Comparison of ENCODE assay signal across 8 cellular contexts in the genomic region with DNA sequence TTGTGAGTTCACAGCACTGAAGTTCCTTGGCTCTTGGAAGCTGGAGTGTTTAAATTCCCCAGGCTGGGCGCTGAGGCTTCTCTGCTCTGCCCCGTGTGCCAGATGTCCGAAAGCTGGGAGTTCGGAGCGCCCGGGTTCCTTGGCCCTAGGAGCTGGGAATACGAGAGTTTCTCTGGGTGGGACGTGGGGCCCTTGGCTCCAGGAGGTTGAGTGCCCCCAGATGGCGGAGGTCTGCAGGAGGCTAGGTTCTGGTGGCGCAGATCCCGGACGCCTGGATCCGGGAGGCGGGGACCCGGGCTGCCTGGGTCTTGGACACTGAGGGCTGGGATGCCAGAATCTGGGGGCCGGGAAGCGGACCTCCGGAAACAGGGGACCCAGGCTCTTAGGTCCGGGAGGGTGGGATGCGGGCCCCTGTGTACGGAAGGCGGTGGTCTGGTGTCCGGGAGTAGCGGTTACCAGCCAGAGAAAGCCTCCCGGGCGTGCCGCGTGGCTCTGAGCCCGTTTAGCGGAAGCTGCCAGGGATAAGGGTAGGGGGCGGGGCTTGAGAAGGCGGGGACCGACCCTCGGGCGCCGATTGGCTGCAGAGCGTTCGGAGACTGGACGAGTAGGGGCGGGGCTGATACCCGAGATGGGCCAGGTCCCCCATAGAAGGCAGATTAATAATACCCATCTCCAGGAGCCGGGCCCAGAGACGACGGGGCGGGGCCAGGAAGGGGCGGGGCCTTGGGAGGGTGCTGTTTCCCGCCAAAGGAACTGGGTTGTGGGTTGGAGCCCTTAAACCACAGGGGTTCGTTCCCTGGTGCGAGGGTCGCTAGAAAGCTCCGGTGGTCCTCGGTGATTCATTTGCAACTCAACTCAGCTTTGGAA. TPM values are rescaled to one million over a fixed set of nuclear protein-coding genes. Genes with fewer than 3 reads are reported as not detected.
A peak's percentile ranks its signal among the peaks of the same experiment; 100 is the strongest.
DNase-seq lines count a peak whose midpoint lies in the region; ATAC-seq and TF ChIP-seq lines count a peak whose summit lies in the region.

A gene (minus strand): TSS at position 494 of the 867 bp plus-strand sequence. CDS start 629 bp downstream, outside the sequence.

- H3K4me3 ChIP-seq in DND-41 (ENCODE audit: low read depth in 1 of 2, low read length in 2 of 2): peak within 1 kb of the TSS; percentile 86 to 88
- peak within 1 kb of the TSS; percentile 98 for H3K4me3 ChIP-seq in GM23338
- peak within 1 kb of the TSS; percentile 79 for H3K4me3 ChIP-seq in Loucy (ENCODE audit: low read length, poor library complexity, severe bottlenecking)

- peaks cover 32% of the 10 kb centered on the region for H3K27me3 Mint-ChIP-seq in GM23338 (ENCODE audit: insufficient read depth, low read depth, poor library complexity)
- H3K27me3 Mint-ChIP-seq in activated T-helper 1 cell treated with anti-CD3 and anti-CD28 coated beads, Interleukin-12 subunit alpha, Interleukin-12 subunit beta, Interleukin-2, Interleukin-4 antibody, amounts not matched to agents 30 ng/mL and 10 ng/mL and 1 ng/mL, durations not matched to agents 14 hours and 24 hours and 36 hours (ENCODE audit: insufficient read depth): peaks cover under 1% of the 10 kb centered on the region
- no peaks in the 10 kb centered on the region for H3K27me3 Mint-ChIP-seq in natural killer cell treated with Interleukin-12 subunit alpha and Interleukin-12 subunit beta and Interleukin-15 and Interleukin-18, amount 100 ng/mL, for 72 hours

- H3K27ac ChIP-seq in DND-41 (ENCODE audit: low read length): peak within 1 kb of the TSS; percentile 94
- H3K27ac ChIP-seq in GM23338 (ENCODE audit: low read depth): no peak within 1 kb of the TSS; the same call in 1 of the 2 replicates
- peak within 1 kb of the TSS; percentile 99 for H3K27ac ChIP-seq in RWPE1

- H4K20me1 ChIP-seq in DND-41 (ENCODE audit: insufficient read depth, low read length): peaks cover 36% of the 10 kb centered on the region
- H4K20me1 ChIP-seq in GM23338 (replicated peaks; ENCODE audit: insufficient read depth): peaks cover 23% of the 10 kb centered on the region
- peaks cover 45% of the 10 kb centered on the region for H4K20me1 ChIP-seq in Loucy (ENCODE audit: insufficient read depth, low read length, poor library complexity, severe bottlenecking)

- peak within 1 kb of the TSS; percentile 94 for H3K4me2 ChIP-seq in DND-41 (ENCODE audit: insufficient read depth, low read length)
- H3K4me2 ChIP-seq in GM23338: peak within 1 kb of the TSS; percentile 99
- H3K4me2 ChIP-seq in Loucy (ENCODE audit: low read depth, low read length, poor library complexity, severe bottlenecking): peak within 1 kb of the TSS; percentile 99

- H3K79me2 ChIP-seq in DND-41 (ENCODE audit: insufficient read depth, low read length) (peaks cover 50% of the 10 kb centered on the region), GM23338 (replicated peaks; ENCODE audit: insufficient read depth) (peaks cover 50% of the 10 kb centered on the region), Loucy (ENCODE audit: insufficient read depth, low read length) (peaks cover 51% of the 10 kb centered on the region)

- no peaks in the 10 kb centered on the region for H3K27me3 ChIP-seq in DND-41 (ENCODE audit: insufficient read depth, low read length, poor library complexity)
- peaks cover 6% of the 10 kb centered on the region for H3K27me3 ChIP-seq in GM23338 (ENCODE audit: insufficient read depth)
- H3K27me3 ChIP-seq in Loucy (ENCODE audit: insufficient read depth, low read length, poor library complexity, severe bottlenecking): peaks cover 5% of the 10 kb centered on the region

- peaks cover 61% of the 10 kb centered on the region for H3K4me1 ChIP-seq in DND-41 (ENCODE audit: insufficient read depth, low read length)
- peaks cover 27% of the 10 kb centered on the region for H3K4me1 ChIP-seq in GM23338 (ENCODE audit: insufficient read depth)
- peaks cover 41% of the 10 kb centered on the region for H3K4me1 ChIP-seq in Loucy (ENCODE audit: insufficient read depth, low read length, poor library complexity, severe bottlenecking)

- H2AFZ ChIP-seq in DND-41 (ENCODE audit: low read depth, low read length) (peak within 1 kb of the TSS; percentile 66), GM23338 (no peak within 1 kb of the TSS), Loucy (ENCODE audit: low read length) (no peak within 1 kb of the TSS)

- intact Hi-C loops in activated T-helper 1 cell treated with anti-CD3 and anti-CD28 coated beads, Interleukin-12 subunit alpha, Interleukin-12 subunit beta, Interleukin-2, Interleukin-4 antibody, amounts not matched to agents 30 ng/mL and 10 ng/mL and 1 ng/mL, durations not matched to agents 14 hours and 24 hours and 36 hours (cut with micrococcal nuclease): loop anchor here (1.0 to 10.0 kb wide), 10 partner anchors 62 to 486 kb away; a partner anchor contains a TSS

- H3F3A ChIP-seq in GM23338 (replicated peaks; ENCODE audit: low read depth): peaks cover 22% of the 10 kb centered on the region
- no peaks in the 10 kb centered on the region for H3F3A ChIP-seq in Loucy (ENCODE audit: low read depth)

- H3K9me3 ChIP-seq in DND-41 (ENCODE audit: insufficient read depth, low read length, severe bottlenecking): no peaks in the 10 kb centered on the region
- no peaks in the 10 kb centered on the region for H3K9me3 ChIP-seq in Loucy (ENCODE audit: insufficient read depth, low read depth, low read length)

- H3K4me3 Mint-ChIP-seq in GM23338: peak within 1 kb of the TSS; percentile 97
- peak within 1 kb of the TSS; percentile 95 for H3K4me3 Mint-ChIP-seq in activated T-helper 1 cell treated with anti-CD3 and anti-CD28 coated beads, Interleukin-12 subunit alpha, Interleukin-12 subunit beta, Interleukin-2, Interleukin-4 antibody, amounts not matched to agents 30 ng/mL and 10 ng/mL and 1 ng/mL, durations not matched to agents 14 hours and 24 hours and 36 hours
- H3K4me3 Mint-ChIP-seq in natural killer cell treated with Interleukin-12 subunit alpha and Interleukin-12 subunit beta and Interleukin-15 and Interleukin-18, amount 100 ng/mL, for 72 hours: peak within 1 kb of the TSS; percentile 98

- CTCF ChIA-PET in RWPE1 (lab: Yijun Ruan, JAX): interaction anchor here (0.8 to 2.1 kb wide), 3 partner anchors 30 to 203 kb away, joined by 5 to 18 read pairs (median 5); no protein-coding TSS in a partner anchor

- POLR2A ChIA-PET in RWPE1 (lab: Yijun Ruan, JAX; ENCODE audit: low non-redundant PET): interaction anchor here (0.5 to 1.5 kb wide), 8 partner anchors 9 to 1339 kb away, joined by 3 to 7 read pairs (median 4); no protein-coding TSS in a partner anchor

- H3K36me3 Mint-ChIP-seq in GM23338 (ENCODE audit: low read depth): peaks cover 43% of the 10 kb centered on the region
- peaks cover 39% of the 10 kb centered on the region for H3K36me3 Mint-ChIP-seq in activated T-helper 1 cell treated with anti-CD3 and anti-CD28 coated beads, Interleukin-12 subunit alpha, Interleukin-12 subunit beta, Interleukin-2, Interleukin-4 antibody, amounts not matched to agents 30 ng/mL and 10 ng/mL and 1 ng/mL, durations not matched to agents 14 hours and 24 hours and 36 hours (ENCODE audit: low read depth)
- peaks cover 18% of the 10 kb centered on the region for H3K36me3 Mint-ChIP-seq in natural killer cell treated with Interleukin-12 subunit alpha and Interleukin-12 subunit beta and Interleukin-15 and Interleukin-18, amount 100 ng/mL, for 72 hours

- H3K36me3 ChIP-seq in DND-41 (ENCODE audit: insufficient read depth, low read length) (peaks cover 28% of the 10 kb centered on the region), GM23338 (ENCODE audit: insufficient read depth) (peaks cover 18% of the 10 kb centered on the region), Loucy (ENCODE audit: insufficient read depth, low read length) (peaks cover 6% of the 10 kb centered on the region; the same call in 1 of the 2 replicates)

- TF ChIP-seq CTCF in DND-41 (IDR thresholded peaks at IDR 0.05; ENCODE audit: borderline replicate concordance, extremely low read depth, low read length, poor library complexity, severe bottlenecking): peak; percentile 15
- no peak for TF ChIP-seq CTCF in GM23338 (conservative IDR thresholded peaks at IDR 0.05; ENCODE audit: low read depth in 2 of 2)
- no peak; the same call in 1 of the 2 replicates for TF ChIP-seq CTCF in Loucy (conservative IDR thresholded peaks at IDR 0.05; ENCODE audit: low read length)
- no peak for TF ChIP-seq CTCF in RWPE1 (conservative IDR thresholded peaks at IDR 0.05; ENCODE audit: low read depth)

- H3K4me1 Mint-ChIP-seq in GM23338: peaks cover 32% of the 10 kb centered on the region
- H3K4me1 Mint-ChIP-seq in activated T-helper 1 cell treated with anti-CD3 and anti-CD28 coated beads, Interleukin-12 subunit alpha, Interleukin-12 subunit beta, Interleukin-2, Interleukin-4 antibody, amounts not matched to agents 30 ng/mL and 10 ng/mL and 1 ng/mL, durations not matched to agents 14 hours and 24 hours and 36 hours (ENCODE audit: low read depth): peaks cover 58% of the 10 kb centered on the region
- H3K4me1 Mint-ChIP-seq in natural killer cell treated with Interleukin-12 subunit alpha and Interleukin-12 subunit beta and Interleukin-15 and Interleukin-18, amount 100 ng/mL, for 72 hours (ENCODE audit: low read depth in 2 of 2): peaks cover 40 to 44% of the 10 kb centered on the region in 2 donors

- DNase-seq in DND-41 (peak; percentile 100), GM23338 (ENCODE audit: low spot score) (peak; percentile 99), RWPE1 (ENCODE audit: low spot score) (peak; percentile 98), fibroblast of peridontal ligament (ENCODE audit: extremely low read depth) (peak; percentile 94)
- peak; percentile 95 for DNase-seq in activated T-helper 1 cell treated with anti-CD3 and anti-CD28 coated beads, Interleukin-12 subunit alpha, Interleukin-12 subunit beta, Interleukin-2, Interleukin-4 antibody, amounts not matched to agents 30 ng/mL and 10 ng/mL and 1 ng/mL, durations not matched to agents 14 hours and 24 hours and 36 hours (ENCODE audit: low spot score)
- peak; percentile 99 for DNase-seq in natural killer cell treated with Interleukin-12 subunit alpha and Interleukin-12 subunit beta and Interleukin-15 and Interleukin-18, amount 100 ng/mL, for 72 hours (ENCODE audit: low spot score)
- DNase-seq in stimulated activated naive CD4-positive, alpha-beta T cell (lab: John Stamatoyannopoulos, UW): peak; percentile 74 to 94 (median 84)

- peak within 1 kb of the TSS; percentile 70 for H3K9ac ChIP-seq in DND-41 (ENCODE audit: low read depth, low read length)
- peak within 1 kb of the TSS; percentile 99 for H3K9ac ChIP-seq in Loucy (ENCODE audit: low read depth, low read length, poor library complexity, severe bottlenecking)

- H3K9me2 ChIP-seq in GM23338 (ENCODE audit: insufficient read depth) (no peaks in the 10 kb centered on the region), Loucy (replicated peaks; ENCODE audit: low read depth, low read length) (no peaks in the 10 kb centered on the region)

- ATAC-seq in DND-41 (ENCODE audit: insufficient read depth, low read depth) (peak; percentile 72), GM23338 (peak; percentile 74)
- peak; percentile 89 to 93 for ATAC-seq in natural killer cell treated with Interleukin-12 subunit alpha and Interleukin-12 subunit beta and Interleukin-15 and Interleukin-18, amount 100 ng/mL, for 72 hours

- peaks cover 5% of the 10 kb centered on the region; the same call in 1 of the 3 replicates for H3K9me3 Mint-ChIP-seq in GM23338
- H3K9me3 Mint-ChIP-seq in activated T-helper 1 cell treated with anti-CD3 and anti-CD28 coated beads, Interleukin-12 subunit alpha, Interleukin-12 subunit beta, Interleukin-2, Interleukin-4 antibody, amounts not matched to agents 30 ng/mL and 10 ng/mL and 1 ng/mL, durations not matched to agents 14 hours and 24 hours and 36 hours: no peaks in the 10 kb centered on the region
- H3K9me3 Mint-ChIP-seq in natural killer cell treated with Interleukin-12 subunit alpha and Interleukin-12 subunit beta and Interleukin-15 and Interleukin-18, amount 100 ng/mL, for 72 hours: no peaks in the 10 kb centered on the region

- peak within 1 kb of the TSS; percentile 100 for H3K27ac Mint-ChIP-seq in GM23338
- H3K27ac Mint-ChIP-seq in activated T-helper 1 cell treated with anti-CD3 and anti-CD28 coated beads, Interleukin-12 subunit alpha, Interleukin-12 subunit beta, Interleukin-2, Interleukin-4 antibody, amounts not matched to agents 30 ng/mL and 10 ng/mL and 1 ng/mL, durations not matched to agents 14 hours and 24 hours and 36 hours: peak within 1 kb of the TSS; percentile 92
- H3K27ac Mint-ChIP-seq in natural killer cell treated with Interleukin-12 subunit alpha and Interleukin-12 subunit beta and Interleukin-15 and Interleukin-18, amount 100 ng/mL, for 72 hours: peak within 1 kb of the TSS; percentile 99

RNA-seq across cellular contexts. Expression of the gene that starts here (rescaled TPM):
- 249 and 272 TPM in 2 replicates for total RNA-seq in GM23338 (2014; rRNA removed; shearing (Covaris generic))
- polyA plus RNA-seq in GM23338 (2016; fragmentation: Nextera tagmentation; extraction: Ambion mirVana): 103 and 109 TPM in 2 replicates
- 264 and 267 TPM in 2 replicates for total RNA-seq in activated T-helper 1 cell treated with anti-CD3 and anti-CD28 coated beads, Interleukin-12 subunit alpha, Interleukin-12 subunit beta, Interleukin-2, Interleukin-4 antibody, amounts not matched to agents 30 ng/mL and 10 ng/mL and 1 ng/mL, durations not matched to agents 14 hours and 24 hours and 36 hours
- 100 to 1,000 TPM; 215 to 269 TPM for total RNA-seq in natural killer cell treated with Interleukin-12 subunit alpha and Interleukin-12 subunit beta and Interleukin-15 and Interleukin-18, amount 100 ng/mL, for 72 hours
